In genomic region chr4:6368601-6369000, GRCh38 we compare ENCODE assay signal across 25 cellular contexts.
"Had no signal": no experiment of that assay in that cellular context is flagged by ENCODE, and none has a peak within 500 bp of the region (broad histone marks: within the 10 kb centered on the region; RNA-seq: fewer than 3 reads in every experiment).

No MANE protein-coding gene starts in this region.

- H3K36me3 Mint-ChIP-seq: activated CD8-positive, alpha-beta memory T cell treated with anti-CD3 and anti-CD28 coated beads, Interleukin-2, amount 10 ng/mL, durations not matched to agents 7 days and 5 days; stimulated activated naive B cell treated with anti-CD40 and anti-IgM and Interleukin-4, amounts not matched to agents 10 μg/mL and 1 μg/mL and 100 μg/mL, for 72 hours had no signal

- H3K27me3 Mint-ChIP-seq: activated CD8-positive, alpha-beta memory T cell treated with anti-CD3 and anti-CD28 coated beads, Interleukin-2, amount 10 ng/mL, durations not matched to agents 7 days and 5 days; activated CD8-positive, alpha-beta T cell treated with anti-CD3 and anti-CD28 coated beads for 36 hours had no signal

- H3K27ac Mint-ChIP-seq: activated CD8-positive, alpha-beta memory T cell treated with anti-CD3 and anti-CD28 coated beads, Interleukin-2, amount 10 ng/mL, durations not matched to agents 7 days and 5 days; activated CD8-positive, alpha-beta T cell treated with anti-CD3 and anti-CD28 coated beads for 36 hours; activated T-helper 1 cell treated with anti-CD3 and anti-CD28 coated beads, Interleukin-12 subunit alpha, Interleukin-12 subunit beta, Interleukin-2, Interleukin-4 antibody, amounts not matched to agents 30 ng/mL and 10 ng/mL and 1 ng/mL, durations not matched to agents 14 hours and 24 hours and 36 hours; endodermal cell; nephron progenitor cell; stimulated activated naive B cell treated with anti-CD40 and anti-IgM and Interleukin-4, amounts not matched to agents 10 μg/mL and 1 μg/mL and 100 μg/mL, for 72 hours had no signal

- H3K4me3 Mint-ChIP-seq: activated CD8-positive, alpha-beta memory T cell treated with anti-CD3 and anti-CD28 coated beads, Interleukin-2, amount 10 ng/mL, durations not matched to agents 7 days and 5 days; activated CD8-positive, alpha-beta T cell treated with anti-CD3 and anti-CD28 coated beads for 36 hours; activated T-helper 1 cell treated with anti-CD3 and anti-CD28 coated beads, Interleukin-12 subunit alpha, Interleukin-12 subunit beta, Interleukin-2, Interleukin-4 antibody, amounts not matched to agents 30 ng/mL and 10 ng/mL and 1 ng/mL, durations not matched to agents 14 hours and 24 hours and 36 hours; central memory CD8-positive, alpha-beta T cell; endodermal cell; nephron progenitor cell; stimulated activated naive B cell treated with anti-CD40 and anti-IgM and Interleukin-4, amounts not matched to agents 10 μg/mL and 1 μg/mL and 100 μg/mL, for 72 hours had no signal

- H3K4me1 Mint-ChIP-seq: activated CD8-positive, alpha-beta memory T cell treated with anti-CD3 and anti-CD28 coated beads, Interleukin-2, amount 10 ng/mL, durations not matched to agents 7 days and 5 days; central memory CD8-positive, alpha-beta T cell; nephron progenitor cell; stimulated activated naive B cell treated with anti-CD40 and anti-IgM and Interleukin-4, amounts not matched to agents 10 μg/mL and 1 μg/mL and 100 μg/mL, for 72 hours had no signal

- DNase-seq: activated CD4-positive, alpha-beta T cell treated with anti-CD3 and anti-CD28 coated beads for 48 hours; activated CD8-positive, alpha-beta memory T cell treated with anti-CD3 and anti-CD28 coated beads, Interleukin-2, amount 10 ng/mL, durations not matched to agents 7 days and 5 days; activated CD8-positive, alpha-beta T cell treated with anti-CD3 and anti-CD28 coated beads for 36 hours; activated gamma-delta T cell; activated naive CD4-positive, alpha-beta T cell treated with anti-CD3 and anti-CD28 coated beads, Interleukin-2, amount 50 U/mL, for 16 hours; activated T-cell treated with anti-CD3 and anti-CD28 coated beads for 4 hours; cortex of kidney; endodermal cell; lower lobe of right lung; mesendoderm; nephron progenitor cell; occipital lobe; sigmoid colon; stimulated activated CD4-positive, alpha-beta T cell treated with anti-CD3 and anti-CD28 coated beads, Interleukin-15, amount 100 ng/mL, for 24 hours; stimulated activated naive B cell treated with anti-CD40 and anti-IgM and Interleukin-4, amounts not matched to agents 10 μg/mL and 1 μg/mL and 100 μg/mL, for 72 hours; T-helper 2 cell; upper lobe of left lung had no signal

- ATAC-seq: activated CD8-positive, alpha-beta memory T cell treated with anti-CD3 and anti-CD28 coated beads, Interleukin-2, amount 10 ng/mL, durations not matched to agents 7 days and 5 days; activated CD8-positive, alpha-beta T cell treated with anti-CD3 and anti-CD28 coated beads for 36 hours; heart left ventricle; lower lobe of right lung; mucosa of descending colon; stimulated activated naive B cell treated with anti-CD40 and anti-IgM and Interleukin-4, amounts not matched to agents 10 μg/mL and 1 μg/mL and 100 μg/mL, for 72 hours had no signal

- H3K36me3 ChIP-seq: ascending aorta, breast epithelium, heart left ventricle, lower lobe of right lung, sigmoid colon, upper lobe of left lung had no signal

- H3K9me3 ChIP-seq: ascending aorta, breast epithelium, heart left ventricle, lower lobe of right lung, mucosa of descending colon, sigmoid colon, upper lobe of left lung had no signal

- H3K4me1 ChIP-seq: ascending aorta, breast epithelium, heart left ventricle, lower lobe of right lung, sigmoid colon, upper lobe of left lung had no signal

- H3K27me3 ChIP-seq: ascending aorta, upper lobe of left lung had no signal

- H3K4me2 ChIP-seq: smooth muscle cell had no signal

- H3K4me3 ChIP-seq: ascending aorta, breast epithelium, heart left ventricle, lower lobe of right lung, mucosa of descending colon, sigmoid colon, smooth muscle cell, upper lobe of left lung had no signal

- H3K27ac ChIP-seq: ascending aorta, breast epithelium, epithelial cell of prostate, heart left ventricle, lower lobe of right lung, sigmoid colon, upper lobe of left lung had no signal

- H3K9me3 Mint-ChIP-seq: activated CD8-positive, alpha-beta T cell treated with anti-CD3 and anti-CD28 coated beads for 36 hours; activated T-helper 1 cell treated with anti-CD3 and anti-CD28 coated beads, Interleukin-12 subunit alpha, Interleukin-12 subunit beta, Interleukin-2, Interleukin-4 antibody, amounts not matched to agents 30 ng/mL and 10 ng/mL and 1 ng/mL, durations not matched to agents 14 hours and 24 hours and 36 hours; central memory CD8-positive, alpha-beta T cell; endodermal cell; nephron progenitor cell; stimulated activated naive B cell treated with anti-CD40 and anti-IgM and Interleukin-4, amounts not matched to agents 10 μg/mL and 1 μg/mL and 100 μg/mL, for 72 hours had no signal
